In genomic region chr20:50788045-50788867, GRCh38 we compare ENCODE assay signal across 9 cellular contexts. TPM values are rescaled to one million over a fixed set of nuclear protein-coding genes. Genes with fewer than 3 reads are reported as not detected.
DNase-seq lines count a peak whose midpoint lies in the region; ATAC-seq and TF ChIP-seq lines count a peak whose summit lies in the region.
"Had no signal": no experiment of that assay in that cellular context is flagged by ENCODE, and none has a peak within 500 bp of the region (broad histone marks: within the 10 kb centered on the region; RNA-seq: fewer than 3 reads in every experiment).

No MANE protein-coding gene starts in this region.

- H3K4me3 Mint-ChIP-seq in stimulated activated effector memory CD8-positive, alpha-beta T cell treated with anti-CD3 and anti-CD28 coated beads, Interleukin-12 subunit alpha, Interleukin-12 subunit beta, amount 100 ng/mL, for 72 hours = no peak overlapping the region

- H3K4me3 ChIP-seq in NB4 (ENCODE audit: low read depth, low read length) (no peak overlapping the region), breast epithelium (no peak overlapping the region), osteoblast (ENCODE audit: insufficient read depth, low read length) (no peak overlapping the region)

- no peaks in the 10 kb centered on the region for H4K20me1 ChIP-seq in osteoblast (ENCODE audit: insufficient read depth, low read length)

- no peak overlapping the region for H3K27ac Mint-ChIP-seq in stimulated activated effector memory CD8-positive, alpha-beta T cell treated with anti-CD3 and anti-CD28 coated beads, Interleukin-12 subunit alpha, Interleukin-12 subunit beta, amount 100 ng/mL, for 72 hours

- no peak for TF ChIP-seq POLR2A in NB4 (IDR thresholded peaks at IDR 0.05; ENCODE audit: extremely low read depth, insufficient read length)
- no peak for TF ChIP-seq POLR2A in breast epithelium (IDR thresholded peaks at IDR 0.05)

- CTCF ChIA-PET in GM10248 (lab: Yijun Ruan, JAX) = interaction anchor here (0.8 to 10.5 kb wide), 8 partner anchors 9 to 518 kb away, joined by 3 to 220 read pairs (median 6); partner anchors contain the start of gene ADNP

- H3K36me3 ChIP-seq in breast epithelium (no peaks in the 10 kb centered on the region), osteoblast (ENCODE audit: insufficient read depth, low read length) (no peaks in the 10 kb centered on the region)

- H3K9me3 ChIP-seq in breast epithelium (no peaks in the 10 kb centered on the region), osteoblast (ENCODE audit: low read depth, low read length) (no peaks in the 10 kb centered on the region)

- H3K4me2 ChIP-seq in osteoblast (ENCODE audit: insufficient read depth, low read length) = peak overlapping the region; percentile 73

- no peaks in the 10 kb centered on the region for H3K4me1 Mint-ChIP-seq in stimulated activated effector memory CD8-positive, alpha-beta T cell treated with anti-CD3 and anti-CD28 coated beads, Interleukin-12 subunit alpha, Interleukin-12 subunit beta, amount 100 ng/mL, for 72 hours

- H3K79me2 ChIP-seq in osteoblast (ENCODE audit: insufficient read depth, low read length) = no peaks in the 10 kb centered on the region

- peak overlapping the region; percentile 70 for H2AFZ ChIP-seq in osteoblast (ENCODE audit: low read length)

- H3K27me3 ChIP-seq in breast epithelium = no peaks in the 10 kb centered on the region
- no peaks in the 10 kb centered on the region for H3K27me3 ChIP-seq in osteoblast (ENCODE audit: insufficient read depth, low read length)

- intact Hi-C loops in breast epithelium (cut with DNase I; ENCODE audit: low total_unique reads) = no loop called here

- peaks cover 0 to 7% of the 10 kb centered on the region in 2 donors for H3K4me1 ChIP-seq in breast epithelium
- H3K4me1 ChIP-seq in osteoblast (ENCODE audit: insufficient read depth, low read length) = peaks cover 16% of the 10 kb centered on the region

- H3K27ac ChIP-seq in breast epithelium (peak overlapping the region; percentile 52 to 59), osteoblast (ENCODE audit: low read depth, low read length) (no peak overlapping the region)
- H3K27ac ChIP-seq: HL-60 had no signal

- TF ChIP-seq CTCF in NB4 (IDR thresholded peaks at IDR 0.05; ENCODE audit: low read depth, low read length) (peak; percentile 57), breast epithelium (IDR thresholded peaks at IDR 0.05) (peak in 2 of 3 donors; percentile 4 to 51), osteoblast (IDR thresholded peaks at IDR 0.05; ENCODE audit: extremely low read depth, low read depth, low read length) (peak; percentile 71), GM10248 (IDR thresholded peaks at IDR 0.05; ENCODE audit: control extremely low read depth, extremely low read depth, low read depth, missing control alignments) (no peak)

- POLR2A ChIA-PET in GM10248 (lab: Yijun Ruan, JAX) = interaction anchor here (0.7 kb wide), 1 partner anchor 79 kb away, joined by 4 read pairs; no protein-coding TSS in a partner anchor

- no peak for ATAC-seq in stimulated activated effector memory CD8-positive, alpha-beta T cell treated with anti-CD3 and anti-CD28 coated beads, Interleukin-12 subunit alpha, Interleukin-12 subunit beta, amount 100 ng/mL, for 72 hours
- ATAC-seq in HG03342 (IDR thresholded peaks at IDR 0.05; ENCODE audit: unreplicated experiment) = no peak

- peak; percentile 70 for DNase-seq in DMS 273 (lab: John Stamatoyannopoulos, UW; ENCODE audit: unreplicated experiment)
- DNase-seq in NB4 (ENCODE audit: low read depth) = peak; percentile 83
- DNase-seq in breast epithelium (ENCODE audit: low spot score in 2 of 2) = no peak
- peak; percentile 95 for DNase-seq in osteoblast (ENCODE audit: insufficient read length, low spot score, missing footprints)
- DNase-seq in stimulated activated effector memory CD8-positive, alpha-beta T cell treated with anti-CD3 and anti-CD28 coated beads, Interleukin-12 subunit alpha, Interleukin-12 subunit beta, amount 100 ng/mL, for 72 hours (ENCODE audit: low spot score in 2 of 2) = no peak
- no peak for DNase-seq in SKM-1 (lab: John Stamatoyannopoulos, UW; ENCODE audit: unreplicated experiment)
- no peak for DNase-seq in GM10248 (ENCODE audit: extremely low spot score)

- no peaks in the 10 kb centered on the region for H3K36me3 Mint-ChIP-seq in stimulated activated effector memory CD8-positive, alpha-beta T cell treated with anti-CD3 and anti-CD28 coated beads, Interleukin-12 subunit alpha, Interleukin-12 subunit beta, amount 100 ng/mL, for 72 hours

- H3K9me3 Mint-ChIP-seq in stimulated activated effector memory CD8-positive, alpha-beta T cell treated with anti-CD3 and anti-CD28 coated beads, Interleukin-12 subunit alpha, Interleukin-12 subunit beta, amount 100 ng/mL, for 72 hours = no peaks in the 10 kb centered on the region

RNA-seq across cellular contexts. Expression of gene BCAS4, which starts 6.6 kb away (rescaled TPM):
- 10 to 100 TPM in 2 of 3 donors, 1 to 10 TPM in 1; 6.6 to 22.2 (median 10.5) TPM for total RNA-seq in breast epithelium
- 2.4 and 2.9 TPM in 2 replicates for total RNA-seq in osteoblast

RNA-seq across cellular contexts. Expression of gene PARD6B, which starts 56.9 kb away (rescaled TPM):
- total RNA-seq in breast epithelium (10 to 100 TPM in 2 of 3 donors, 1 to 10 TPM in 1; 1.4 to 30.6 (median 13.4) TPM), osteoblast (0.72 and 0.88 TPM in 2 replicates)

Comparison
In these comparisons a context has a peak if more than half of its experiments do, and no peak if none do; other contexts are left out.
1. DNase-seq: peak in DMS 273 (single experiment), NB4 (single experiment) and osteoblast (single experiment); none in breast epithelium (0 of 2), stimulated activated effector memory CD8-positive, alpha-beta T cell treated with anti-CD3 and anti-CD28 coated beads, Interleukin-12 subunit alpha, Interleukin-12 subunit beta, amount 100 ng/mL, for 72 hours (0 of 2), SKM-1 (single experiment) and GM10248 (single experiment).